ENCODE assay signal across 8 cellular contexts in the genomic region with DNA sequence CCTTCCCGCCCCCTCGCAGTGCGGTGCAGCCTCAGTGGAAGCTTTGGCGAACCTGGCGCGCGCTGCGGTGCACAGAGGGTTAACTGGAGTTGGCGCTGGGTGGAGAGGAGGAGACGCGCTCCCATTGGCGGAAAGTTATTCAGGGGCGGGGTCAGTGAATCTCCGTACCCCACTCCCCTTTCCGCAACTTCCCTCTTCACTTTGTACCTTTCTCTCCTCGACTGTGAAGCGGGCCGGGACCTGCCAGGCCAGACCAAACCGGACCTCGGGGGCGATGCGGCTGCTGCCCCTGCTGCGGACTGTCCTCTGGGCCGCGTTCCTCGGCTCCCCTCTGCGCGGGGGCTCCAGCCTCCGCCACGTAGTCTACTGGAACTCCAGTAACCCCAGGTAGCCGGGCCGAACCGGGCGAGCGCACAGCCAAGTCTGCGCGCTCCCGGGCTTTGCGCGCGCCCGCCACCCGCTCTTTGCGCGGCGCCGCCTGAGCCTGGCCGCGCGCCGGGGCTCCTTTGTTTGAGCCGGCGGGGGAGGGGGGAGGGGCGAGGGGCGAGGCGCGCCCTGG. TPM values are rescaled to one million over a fixed set of nuclear protein-coding genes. Genes with fewer than 3 reads are reported as not detected.
DNase-seq lines count a peak whose midpoint lies in the region; ATAC-seq and TF ChIP-seq lines count a peak whose summit lies in the region.

A gene with protein sequence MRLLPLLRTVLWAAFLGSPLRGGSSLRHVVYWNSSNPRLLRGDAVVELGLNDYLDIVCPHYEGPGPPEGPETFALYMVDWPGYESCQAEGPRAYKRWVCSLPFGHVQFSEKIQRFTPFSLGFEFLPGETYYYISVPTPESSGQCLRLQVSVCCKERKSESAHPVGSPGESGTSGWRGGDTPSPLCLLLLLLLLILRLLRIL (plus strand): TSS at position 191 of the 559 bp plus-strand sequence. CDS start 84 bp downstream, at position 275.

- WGBS in esophagus, 2 donors: 0 to 1% methylated on average over 55 to 57 of the region's 57 CpGs

- no TSS peak for BruUV-seq in PC-9 (replicated peaks; lab: Mats Ljungman, UMichigan)

- no peaks in the 10 kb centered on the region for H3K9me3 ChIP-seq in CD4-positive, alpha-beta memory T cell (ENCODE audit: control insufficient read depth in 1 of 2, low read length in 2 of 2)
- H3K9me3 ChIP-seq in PC-9 (ENCODE audit: insufficient read depth, low read depth) (no peaks in the 10 kb centered on the region), esophagus (ENCODE audit: control insufficient read depth in 2 of 2, insufficient read depth in 1 of 2, low read depth in 1 of 2, low read length in 1 of 2) (no peaks in the 10 kb centered on the region)

- no peak for TF ChIP-seq CTCF in PC-9 (conservative IDR thresholded peaks at IDR 0.05)

- POLR2A ChIA-PET in CD4-positive, alpha-beta memory T cell (lab: Charles Lee; ENCODE audit: partially characterized antibody): interaction anchor here (0.6 to 6.4 kb wide), 16 partner anchors 9 to 127 kb away, joined by 3 to 83 read pairs (median 4); partner anchors contain the start of genes ADAM15, EFNA3, KRTCAP2 and PMVK
- POLR2A ChIA-PET in PC-9 (lab: Charles Lee; ENCODE audit: unreplicated experiment): interaction anchor here (0.6 to 0.7 kb wide), 3 partner anchors 65 to 92 kb away, joined by 3 to 6 read pairs (median 4); no protein-coding TSS in a partner anchor

- H3K9me2 ChIP-seq in PC-9 (ENCODE audit: insufficient read depth): no peaks in the 10 kb centered on the region

- peak; percentile 83 to 87 (median 86) for DNase-seq in CD4-positive, alpha-beta memory T cell
- DNase-seq in HK-2 (ENCODE audit: unreplicated experiment): peak; percentile 82
- peak; percentile 79 to 82 for DNase-seq in PC-9
- peak; percentile 80 for DNase-seq in activated T-cell treated with anti-CD3 and anti-CD28 coated beads, Interleukin-2, amount 50 U/mL, for 1 hour
- DNase-seq in myocyte (ENCODE audit: low read depth): peak; percentile 81
- DNase-seq in stimulated activated effector memory CD8-positive, alpha-beta T cell treated with anti-CD3 and anti-CD28 coated beads, Interleukin-12 subunit alpha, Interleukin-12 subunit beta, amount 100 ng/mL, for 72 hours (ENCODE audit: low spot score in 2 of 2): peak; percentile 56 to 88

- peaks cover under 1% of the 10 kb centered on the region for H3K36me3 ChIP-seq in CD4-positive, alpha-beta memory T cell (ENCODE audit: insufficient read depth, low read length)
- H3K36me3 ChIP-seq in PC-9 (ENCODE audit: low read depth) (peaks cover 6% of the 10 kb centered on the region; the same call in 1 of the 2 replicates), esophagus (ENCODE audit: control insufficient read depth in 2 of 2, insufficient read depth in 2 of 2, low read length in 1 of 2) (peaks cover 7 to 21% of the 10 kb centered on the region in 2 donors)

- H3K4me1 Mint-ChIP-seq in CD4-positive, alpha-beta memory T cell: peaks cover 23 to 52% (median 32%) of the 10 kb centered on the region in 4 donors
- peaks cover 36% of the 10 kb centered on the region for H3K4me1 Mint-ChIP-seq in stimulated activated effector memory CD8-positive, alpha-beta T cell treated with anti-CD3 and anti-CD28 coated beads, Interleukin-12 subunit alpha, Interleukin-12 subunit beta, amount 100 ng/mL, for 72 hours

- peaks cover 7% of the 10 kb centered on the region for H4K20me1 ChIP-seq in PC-9 (ENCODE audit: insufficient read depth)

- CTCF ChIA-PET in CD4-positive, alpha-beta memory T cell (lab: Charles Lee; ENCODE audit: partially characterized antibody): interaction anchor here (2.0 to 9.1 kb wide), 4 partner anchors 12 to 21 kb away, joined by 5 to 203 read pairs (median 42); partner anchors contain the start of genes ADAM15 and EFNA3
- CTCF ChIA-PET in PC-9 (lab: Charles Lee): no interaction called here

- peaks cover 35% of the 10 kb centered on the region for H3K4me1 ChIP-seq in CD4-positive, alpha-beta memory T cell (ENCODE audit: insufficient read depth, low read length)
- H3K4me1 ChIP-seq in PC-9 (replicated peaks; ENCODE audit: insufficient read depth) (peaks cover 10% of the 10 kb centered on the region), esophagus (ENCODE audit: control insufficient read depth in 2 of 2, insufficient read depth in 2 of 2, low read length in 1 of 2) (peaks cover 6 to 15% of the 10 kb centered on the region in 2 donors)

- H3K36me3 Mint-ChIP-seq in CD4-positive, alpha-beta memory T cell: peaks cover 8 to 24% of the 10 kb centered on the region in 2 donors
- H3K36me3 Mint-ChIP-seq in stimulated activated effector memory CD8-positive, alpha-beta T cell treated with anti-CD3 and anti-CD28 coated beads, Interleukin-12 subunit alpha, Interleukin-12 subunit beta, amount 100 ng/mL, for 72 hours: peaks cover 24% of the 10 kb centered on the region

- H2AFZ ChIP-seq in PC-9: peak within 1 kb of the TSS; percentile 77

- intact Hi-C loops in CD4-positive, alpha-beta memory T cell (cut with micrococcal nuclease): loop anchor here (1.0 to 10.0 kb wide), 3 partner anchors 8 to 299 kb away; no protein-coding TSS in a partner anchor
- intact Hi-C loops in PC-9 (cut with micrococcal nuclease; ENCODE audit: unreplicated experiment): loop anchor here (1.0 to 5.0 kb wide), 3 partner anchors 21 to 506 kb away; partner anchors contain the start of gene UBE2Q1

- peak within 1 kb of the TSS; percentile 81 to 94 (median 85) for H3K27ac Mint-ChIP-seq in CD4-positive, alpha-beta memory T cell
- peak within 1 kb of the TSS; percentile 71 for H3K27ac Mint-ChIP-seq in stimulated activated effector memory CD8-positive, alpha-beta T cell treated with anti-CD3 and anti-CD28 coated beads, Interleukin-12 subunit alpha, Interleukin-12 subunit beta, amount 100 ng/mL, for 72 hours

- H3K27me3 ChIP-seq in CD4-positive, alpha-beta memory T cell (ENCODE audit: insufficient read depth, low read length): no peaks in the 10 kb centered on the region
- H3K27me3 ChIP-seq in PC-9 (ENCODE audit: insufficient read depth, low read depth): no peaks in the 10 kb centered on the region
- H3K27me3 ChIP-seq in esophagus (ENCODE audit: control insufficient read depth in 1 of 2, insufficient read depth in 2 of 2, low read length in 2 of 2): no peaks in the 10 kb centered on the region

- H3K9me3 Mint-ChIP-seq in CD4-positive, alpha-beta memory T cell: no peaks in the 10 kb centered on the region
- H3K9me3 Mint-ChIP-seq in stimulated activated effector memory CD8-positive, alpha-beta T cell treated with anti-CD3 and anti-CD28 coated beads, Interleukin-12 subunit alpha, Interleukin-12 subunit beta, amount 100 ng/mL, for 72 hours: no peaks in the 10 kb centered on the region

- H3K27ac ChIP-seq in CD4-positive, alpha-beta memory T cell (ENCODE audit: low read depth, low read length): peak within 1 kb of the TSS; percentile 51
- H3K27ac ChIP-seq in PC-9: no peak within 1 kb of the TSS
- peak within 1 kb of the TSS; percentile 88 to 91 for H3K27ac ChIP-seq in esophagus (ENCODE audit: low read depth in 2 of 2, low read length in 1 of 2)

- peak within 1 kb of the TSS; percentile 80 for H3K4me2 ChIP-seq in PC-9

- no peaks in the 10 kb centered on the region for H3K27me3 Mint-ChIP-seq in CD4-positive, alpha-beta memory T cell

- H3F3A ChIP-seq in PC-9 (ENCODE audit: insufficient read depth, low read depth): peaks cover 24% of the 10 kb centered on the region; the same call in 1 of the 2 replicates

- peak; percentile 60 for ATAC-seq in GM19372 (IDR thresholded peaks at IDR 0.05; ENCODE audit: low read depth, unreplicated experiment)
- ATAC-seq in stimulated activated effector memory CD8-positive, alpha-beta T cell treated with anti-CD3 and anti-CD28 coated beads, Interleukin-12 subunit alpha, Interleukin-12 subunit beta, amount 100 ng/mL, for 72 hours: peak; percentile 86

- peak within 1 kb of the TSS; percentile 63 to 70 for H3K4me3 ChIP-seq in CD4-positive, alpha-beta memory T cell (ENCODE audit: low read length in 2 of 2)
- H3K4me3 ChIP-seq in PC-9 (peak within 1 kb of the TSS; percentile 74), esophagus (ENCODE audit: low read depth in 1 of 2, low read length in 2 of 2) (peak within 1 kb of the TSS; percentile 55 to 92)

- peak within 1 kb of the TSS; percentile 91 to 99 (median 94) for H3K4me3 Mint-ChIP-seq in CD4-positive, alpha-beta memory T cell
- H3K4me3 Mint-ChIP-seq in stimulated activated effector memory CD8-positive, alpha-beta T cell treated with anti-CD3 and anti-CD28 coated beads, Interleukin-12 subunit alpha, Interleukin-12 subunit beta, amount 100 ng/mL, for 72 hours: peak within 1 kb of the TSS; percentile 73

- peaks cover 13% of the 10 kb centered on the region for H3K79me2 ChIP-seq in PC-9 (ENCODE audit: low read depth)

RNA-seq across cellular contexts. Expression of the gene that starts here (rescaled TPM):
- 1 to 10 TPM; 6.0 to 8.5 TPM for total RNA-seq in CD4-positive, alpha-beta memory T cell
- 1 to 10 TPM; 2.5 to 3.5 TPM for polyA plus RNA-seq in CD4-positive, alpha-beta memory T cell
- 14.0 and 17.3 TPM in 2 replicates for total RNA-seq in PC-9 (2021)
- 10 to 100 TPM; 14.7 to 16.2 TPM for polyA plus RNA-seq in esophagus
- total RNA-seq in myocyte: 4.9 and 8.3 TPM in 2 replicates
- polyA plus RNA-seq in myocyte (2012): 6.4 TPM
